Comparison of ENCODE assay signal across 21 cellular contexts in the genomic region with DNA sequence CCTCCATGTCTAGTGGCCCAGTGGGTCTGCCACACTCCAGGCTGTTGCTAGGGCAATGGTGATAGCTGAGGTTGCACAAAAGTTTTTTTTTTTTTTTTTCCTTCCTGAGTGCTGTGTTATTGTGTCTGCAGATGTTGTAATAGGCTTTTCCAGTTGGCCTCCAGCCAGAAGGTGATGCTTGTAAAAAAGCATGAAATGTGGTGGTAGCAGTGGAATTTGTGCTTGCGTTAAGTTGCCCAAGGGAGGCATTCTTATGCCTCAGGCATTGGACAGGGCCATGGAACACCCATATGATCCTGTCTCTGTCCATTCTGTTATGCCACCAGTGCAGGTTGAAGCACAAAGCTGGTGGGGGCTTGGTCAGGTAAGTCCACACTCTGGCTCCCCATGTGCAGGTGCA.
A peak's percentile ranks its signal among the peaks of the same experiment; 100 is the strongest.
DNase-seq lines count a peak whose midpoint lies in the region; ATAC-seq, FAIRE-seq and TF ChIP-seq lines count a peak whose summit lies in the region.
"Had no signal": no experiment of that assay in that cellular context is flagged by ENCODE, and none has a peak within 500 bp of the region (broad histone marks: within the 10 kb centered on the region; RNA-seq: fewer than 3 reads in every experiment).

No MANE protein-coding gene starts in this region.

- DNase-seq in COR-L47 (lab: John Stamatoyannopoulos, UW) (peak; percentile 5), HTR-8/SVneo (ENCODE audit: insufficient read length, low spot score) (peak; percentile 0), RPMI8226 (peak; percentile 56), fibroblast of the aortic adventitia (ENCODE audit: low read depth) (peak; percentile 46), caudate nucleus (lab: John Stamatoyannopoulos, UW) (no peak), D721Med (ENCODE audit: insufficient read length, low spot score) (no peak)
- DNase-seq: activated CD4-positive, alpha-beta memory T cell treated with anti-CD3 and anti-CD28 coated beads, Interleukin-2, amount 10 ng/mL, durations not matched to agents 7 days and 5 days; activated naive CD8-positive, alpha-beta T cell treated with anti-CD3 and anti-CD28 coated beads, Interleukin-2, amount 10 ng/mL, durations not matched to agents 7 days and 5 days; activated T-cell treated with anti-CD3 and anti-CD28 coated beads, Interleukin-2, amount 50 U/mL, for 4 hours; DND-41; endodermal cell; KG1; lower lobe of right lung; naive thymus-derived CD4-positive, alpha-beta T cell; NCI-H1930; T-cell; tibial artery; WERI-Rb-1 had no signal

- no peak overlapping the region for H3K27ac ChIP-seq in caudate nucleus (ENCODE audit: low read depth, low read length)
- H3K27ac ChIP-seq: lower lobe of right lung, RWPE1, tibial artery, WERI-Rb-1 had no signal

- TF ChIP-seq CTCF in fibroblast of the aortic adventitia (IDR thresholded peaks at IDR 0.05; ENCODE audit: insufficient read depth, low read length), result no peak
- TF ChIP-seq CTCF in D721Med (IDR thresholded peaks at IDR 0.05; ENCODE audit: insufficient read depth, missing control alignments), result no peak

- no peak overlapping the region for H3K4me3 ChIP-seq in fibroblast of the aortic adventitia (ENCODE audit: low read depth, low read length)
- H3K4me3 ChIP-seq: lower lobe of right lung, tibial artery had no signal

- ATAC-seq in HG03025 (IDR thresholded peaks at IDR 0.05; ENCODE audit: low FRiP score, unreplicated experiment) (no peak), GM19397 (IDR thresholded peaks at IDR 0.05; ENCODE audit: unreplicated experiment) (no peak)
- ATAC-seq: activated T-cell treated with anti-CD3 and anti-CD28 coated beads, Interleukin-2, amount 50 U/mL, for 4 hours; lower lobe of right lung; naive thymus-derived CD4-positive, alpha-beta T cell; T-cell had no signal

- FAIRE-seq in HTR-8/SVneo (lab: Jason Lieb, UNC) (no peak), D721Med (lab: Jason Lieb, UNC) (no peak)

Comparison
In these comparisons a context has a peak if more than half of its experiments do, and no peak if none do; other contexts are left out.
1. DNase-seq: peak in COR-L47 (single experiment), HTR-8/SVneo (single experiment), RPMI8226 (single experiment) and fibroblast of the aortic adventitia (single experiment); none in caudate nucleus (0 of 61) and D721Med (single experiment).